12 cellular contexts compared by ENCODE assay signal in the genomic region with DNA sequence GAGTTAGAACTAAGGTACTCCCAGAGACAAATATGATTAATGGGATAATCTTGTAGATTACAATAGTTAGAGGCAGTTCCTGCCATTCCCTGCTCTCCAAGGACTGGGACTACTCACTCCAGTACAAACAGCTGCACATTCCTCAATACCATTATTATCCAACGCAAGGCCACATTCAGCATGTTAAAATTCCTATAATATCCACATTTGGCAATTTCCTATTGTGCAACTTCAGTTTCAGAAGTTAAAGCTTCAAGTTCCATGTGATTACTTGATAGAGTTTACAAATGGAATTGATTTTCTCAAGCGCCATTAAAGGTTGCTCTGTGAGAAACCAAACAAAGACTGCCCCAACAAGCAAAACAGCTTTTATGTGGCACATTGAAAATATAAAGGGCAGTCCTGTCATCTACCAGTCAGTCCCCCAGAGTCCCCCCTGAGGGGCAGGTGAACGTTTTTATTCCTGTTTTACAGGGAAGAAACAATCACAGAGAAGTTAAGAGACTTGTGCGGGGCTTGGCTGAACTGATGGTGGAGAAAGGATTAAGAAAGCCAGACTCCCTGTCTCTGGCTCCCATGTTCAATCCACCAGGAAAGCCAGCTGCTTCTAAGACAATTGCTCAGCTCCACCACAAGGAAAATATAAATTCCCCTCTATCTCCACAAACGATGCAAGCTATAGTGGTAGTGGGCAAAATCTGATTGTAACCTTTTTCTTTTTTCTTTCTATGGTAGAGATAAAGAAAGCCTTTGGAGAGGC.
DNase-seq lines count a peak whose midpoint lies in the region; ATAC-seq and TF ChIP-seq lines count a peak whose summit lies in the region.
"Had no signal": no experiment of that assay in that cellular context is flagged by ENCODE, and none has a peak within 500 bp of the region (broad histone marks: within the 10 kb centered on the region; RNA-seq: fewer than 3 reads in every experiment).

No MANE protein-coding gene starts in this region.

- H3K9ac ChIP-seq in fibroblast of lung (ENCODE audit: insufficient read depth, low read length), result no peak overlapping the region

- no peak overlapping the region for H2AFZ ChIP-seq in fibroblast of lung (ENCODE audit: low read length)

- H3K27ac ChIP-seq in fibroblast of lung (ENCODE audit: insufficient read depth, low read length) (no peak overlapping the region), psoas muscle (peak overlapping the region; percentile 21)

- H4K20me1 ChIP-seq in fibroblast of lung (ENCODE audit: control insufficient read depth, extremely low read depth, insufficient read depth, low read length), result no peaks in the 10 kb centered on the region

- H3K4me1 ChIP-seq in fibroblast of lung (ENCODE audit: control insufficient read depth, extremely low read depth, insufficient read depth, low read length) (no peaks in the 10 kb centered on the region), psoas muscle (no peaks in the 10 kb centered on the region)

- H3K4me3 ChIP-seq in fibroblast of lung (replicated peaks in 1 of 4; ENCODE audit: control extremely low read depth in 1 of 4, insufficient read depth in 1 of 4, low read depth in 3 of 4, low read length in 4 of 4) (no peak overlapping the region), psoas muscle (no peak overlapping the region)

- H3K9me3 ChIP-seq in fibroblast of lung (ENCODE audit: control insufficient read depth, insufficient read depth, low read depth, low read length) (no peaks in the 10 kb centered on the region), psoas muscle (no peaks in the 10 kb centered on the region)

- no peaks in the 10 kb centered on the region for H3K79me2 ChIP-seq in fibroblast of lung (ENCODE audit: control insufficient read depth, insufficient read depth, low read length)

- H3K36me3 ChIP-seq in fibroblast of lung (ENCODE audit: control insufficient read depth, insufficient read depth, low read length), result no peaks in the 10 kb centered on the region
- no peaks in the 10 kb centered on the region for H3K36me3 ChIP-seq in psoas muscle (ENCODE audit: insufficient read depth in 1 of 2, low read depth in 1 of 2)

- peak; percentile 44 to 74 (median 66) for ATAC-seq in psoas muscle

- H3K27me3 ChIP-seq in fibroblast of lung (ENCODE audit: control insufficient read depth, insufficient read depth, low read length) (no peaks in the 10 kb centered on the region), psoas muscle (ENCODE audit: insufficient read depth in 3 of 3, low read length in 2 of 3) (no peaks in the 10 kb centered on the region)

- no peak for TF ChIP-seq CTCF in fibroblast of lung (conservative IDR thresholded peaks at IDR 0.05 in 1 of 2, IDR thresholded peaks at IDR 0.05 in 1 of 2; ENCODE audit: low read depth in 1 of 2, low read length in 2 of 2)
- no peak for TF ChIP-seq CTCF in psoas muscle (IDR thresholded peaks at IDR 0.05)

- intact Hi-C loops in psoas muscle (cut with DNase I) (no loop called here), posterior cingulate gyrus (cut with DNase I) (no loop called here)

- no peak overlapping the region for H3K4me2 ChIP-seq in fibroblast of lung (ENCODE audit: extremely low read depth, insufficient read depth, low read length)

- TF ChIP-seq POLR2A in erythroblast (IDR thresholded peaks at IDR 0.05; ENCODE audit: low read length), result no peak

- WGBS in psoas muscle, 3 donors, result 40 to 47% (median 45%) methylated on average over 5 of the region's 5 CpGs

- DNase-seq in GM04503 (ENCODE audit: low read depth), result peak; percentile 93
- peak; percentile 24 for DNase-seq in RPMI7951 (ENCODE audit: low read depth)
- peak; percentile 89 to 93 for DNase-seq in fibroblast of lung (ENCODE audit: low read depth in 2 of 2)
- no peak for DNase-seq in psoas muscle
- DNase-seq in erythroblast (lab: John Stamatoyannopoulos, UW), result no peak
- no peak for DNase-seq in posterior cingulate gyrus
- no peak for DNase-seq in activated CD4-positive, alpha-beta T cell treated with anti-CD3 and anti-CD28 coated beads for 48 hours
- DNase-seq in HPDE6-E6E7 (ENCODE audit: extremely low spot score), result no peak
- DNase-seq: anterior cingulate cortex; DND-41; Kasumi-1; stimulated activated CD4-positive, alpha-beta T cell treated with anti-CD3 and anti-CD28 coated beads, Interleukin-12 subunit alpha, Interleukin-12 subunit beta, amount 100 ng/mL, for 4 hours had no signal

Comparison
In these comparisons a context has a peak if more than half of its experiments do, and no peak if none do; other contexts are left out.
1. DNase-seq: peak in GM04503 (single experiment), RPMI7951 (single experiment) and fibroblast of lung (2 of 2); none in psoas muscle (0 of 2), erythroblast (0 of 2), posterior cingulate gyrus (0 of 10), activated CD4-positive, alpha-beta T cell treated with anti-CD3 and anti-CD28 coated beads for 48 hours (single experiment) and HPDE6-E6E7 (single experiment).